Comparison of ENCODE assay signal across 10 cellular contexts in genomic region chr5:168013546-168013945, GRCh38.
"Had no signal": no experiment of that assay in that cellular context is flagged by ENCODE, and none has a peak within 500 bp of the region (broad histone marks: within the 10 kb centered on the region; RNA-seq: fewer than 3 reads in every experiment).

No MANE protein-coding gene starts in this region.

- H2AFZ ChIP-seq: GM23248 had no signal

- H3K27ac ChIP-seq: GM23248, HL-60 had no signal

- H3K36me3 ChIP-seq: HAP-1 had no signal

- H3K9ac ChIP-seq: GM23248 had no signal

- ATAC-seq: HCT116, HepG2 had no signal

- H3K4me3 ChIP-seq: GM23248, HAP-1 had no signal

- H3K27ac Mint-ChIP-seq: HFFc6, IgD-negative memory B cell had no signal

- H3K4me1 ChIP-seq: HAP-1 had no signal

- DNase-seq: GM23248, GOT3, H7, HFFc6, KBM-7 had no signal

- H3K4me3 Mint-ChIP-seq: HFFc6, IgD-negative memory B cell had no signal

- H3K36me3 Mint-ChIP-seq: IgD-negative memory B cell had no signal

- H3K4me1 Mint-ChIP-seq: IgD-negative memory B cell had no signal

- H3K9me3 Mint-ChIP-seq: HFFc6 had no signal

- H3K9me3 ChIP-seq: HAP-1 had no signal
